Comparison of ENCODE assay signal across 1 cellular context in the genomic region with DNA sequence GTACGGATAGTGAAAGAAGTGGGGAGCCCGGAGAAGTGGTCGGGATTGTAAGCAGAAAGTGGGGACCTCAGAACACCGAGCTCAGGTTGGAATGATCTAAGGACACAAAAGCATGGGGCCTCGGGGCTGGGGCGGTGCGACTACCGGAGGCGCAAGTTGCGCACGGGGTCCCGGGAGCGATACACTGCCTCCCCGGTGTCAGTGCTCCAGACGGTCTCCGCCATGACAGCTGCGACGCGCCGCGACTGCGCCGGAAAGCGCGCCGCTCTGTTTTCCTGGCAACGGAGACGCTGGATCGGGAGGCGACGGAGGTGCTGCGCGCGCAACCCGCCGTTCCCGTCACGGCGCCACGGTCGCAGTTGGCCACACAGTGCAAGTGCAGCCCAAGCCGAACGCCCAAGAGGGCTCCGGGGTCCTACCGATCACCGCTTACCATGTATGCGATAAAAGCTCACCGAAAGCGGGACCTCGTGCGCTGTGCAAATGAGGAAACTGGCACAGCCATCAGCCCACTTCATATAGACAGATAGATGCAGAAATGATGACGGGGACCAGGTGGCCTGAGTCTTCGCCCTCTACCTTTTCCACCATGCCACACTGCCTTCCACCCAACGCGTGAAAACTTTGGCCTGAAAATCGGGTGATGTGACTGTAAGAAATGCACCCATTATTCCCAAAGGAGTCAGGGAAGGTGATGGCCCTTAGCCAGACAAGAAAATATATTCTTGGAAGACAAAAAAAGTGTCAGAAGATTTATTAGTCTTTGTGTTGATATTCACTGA.
A peak's percentile ranks its signal among the peaks of the same experiment; 100 is the strongest.
TF ChIP-seq lines count a peak whose summit lies in the region.

A gene (minus strand): TSS at position 249 of the 782 bp plus-strand sequence. CDS start 25 bp downstream, at position 224.

TF ChIP-seq in K562, 482 proteins besides CTCF, POLR2A, EP300 and RAD21 (continued from another document):
- TF ChIP-seq FOXK2 (conservative IDR thresholded peaks at IDR 0.05 in 1 of 2, IDR thresholded peaks at IDR 0.05 in 1 of 2; ENCODE audit: low read depth in 2 of 2) = peak in 1 of 2 experiments; percentile 39; a peak in 1 of 4 replicates
- no peak for TF ChIP-seq ARNT (IDR thresholded peaks at IDR 0.05)
- TF ChIP-seq POLR2G (IDR thresholded peaks at IDR 0.05; ENCODE audit: low read depth, low read length) = peak; percentile 91
- TF ChIP-seq EGR1 (conservative IDR thresholded peaks at IDR 0.05) = no peak
- TF ChIP-seq ZNF696 (CRISPR knock-in tag; conservative IDR thresholded peaks at IDR 0.05) = no peak
- TF ChIP-seq, protein P1, sequence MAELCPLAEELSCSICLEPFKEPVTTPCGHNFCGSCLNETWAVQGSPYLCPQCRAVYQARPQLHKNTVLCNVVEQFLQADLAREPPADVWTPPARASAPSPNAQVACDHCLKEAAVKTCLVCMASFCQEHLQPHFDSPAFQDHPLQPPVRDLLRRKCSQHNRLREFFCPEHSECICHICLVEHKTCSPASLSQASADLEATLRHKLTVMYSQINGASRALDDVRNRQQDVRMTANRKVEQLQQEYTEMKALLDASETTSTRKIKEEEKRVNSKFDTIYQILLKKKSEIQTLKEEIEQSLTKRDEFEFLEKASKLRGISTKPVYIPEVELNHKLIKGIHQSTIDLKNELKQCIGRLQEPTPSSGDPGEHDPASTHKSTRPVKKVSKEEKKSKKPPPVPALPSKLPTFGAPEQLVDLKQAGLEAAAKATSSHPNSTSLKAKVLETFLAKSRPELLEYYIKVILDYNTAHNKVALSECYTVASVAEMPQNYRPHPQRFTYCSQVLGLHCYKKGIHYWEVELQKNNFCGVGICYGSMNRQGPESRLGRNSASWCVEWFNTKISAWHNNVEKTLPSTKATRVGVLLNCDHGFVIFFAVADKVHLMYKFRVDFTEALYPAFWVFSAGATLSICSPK (IDR thresholded peaks at IDR 0.05; ENCODE audit: borderline replicate concordance) = no peak
- no peak for TF ChIP-seq ZNF77 (CRISPR knock-in tag; IDR thresholded peaks at IDR 0.05)
